Comparison of ENCODE assay signal across 2 cellular contexts in the genomic region with DNA sequence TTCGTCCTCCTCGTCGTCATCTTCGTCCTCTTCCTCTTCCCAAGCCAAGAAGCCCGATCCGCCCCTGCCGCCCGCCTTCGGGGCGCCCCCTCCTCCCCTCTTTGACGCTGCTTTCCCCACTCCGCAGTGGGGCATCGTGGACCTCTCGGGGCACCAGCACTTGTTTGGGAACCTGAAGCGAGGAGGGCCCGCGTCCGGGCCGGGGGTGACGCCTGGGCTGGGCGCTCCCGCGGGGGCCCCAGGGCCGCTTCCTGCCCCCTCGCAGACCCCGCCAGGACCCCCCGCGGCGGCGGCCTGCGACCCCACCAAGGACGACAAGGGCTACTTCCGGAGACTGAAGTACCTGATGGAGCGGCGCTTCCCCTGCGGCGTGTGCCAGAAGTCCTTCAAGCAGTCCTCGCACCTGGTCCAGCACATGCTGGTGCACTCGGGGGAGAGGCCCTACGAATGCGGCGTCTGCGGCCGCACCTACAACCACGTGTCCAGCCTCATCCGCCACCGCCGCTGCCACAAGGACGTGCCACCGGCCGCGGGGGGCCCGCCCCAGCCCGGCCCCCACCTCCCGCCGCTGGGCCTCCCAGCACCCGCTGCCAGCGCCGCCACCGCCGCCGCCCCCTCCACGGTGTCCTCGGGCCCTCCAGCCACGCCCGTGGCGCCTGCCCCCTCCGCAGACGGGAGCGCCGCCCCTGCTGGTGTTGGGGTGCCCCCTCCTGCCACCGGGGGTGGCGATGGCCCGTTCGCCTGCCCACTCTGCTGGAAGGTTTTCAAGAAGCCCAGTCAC.
TF ChIP-seq lines count a peak whose summit lies in the region.

No MANE protein-coding gene starts in this region.

TF ChIP-seq in SK-N-SH, 30 proteins besides CTCF, POLR2A, EP300 and RAD21:
- TF ChIP-seq, protein P1, sequence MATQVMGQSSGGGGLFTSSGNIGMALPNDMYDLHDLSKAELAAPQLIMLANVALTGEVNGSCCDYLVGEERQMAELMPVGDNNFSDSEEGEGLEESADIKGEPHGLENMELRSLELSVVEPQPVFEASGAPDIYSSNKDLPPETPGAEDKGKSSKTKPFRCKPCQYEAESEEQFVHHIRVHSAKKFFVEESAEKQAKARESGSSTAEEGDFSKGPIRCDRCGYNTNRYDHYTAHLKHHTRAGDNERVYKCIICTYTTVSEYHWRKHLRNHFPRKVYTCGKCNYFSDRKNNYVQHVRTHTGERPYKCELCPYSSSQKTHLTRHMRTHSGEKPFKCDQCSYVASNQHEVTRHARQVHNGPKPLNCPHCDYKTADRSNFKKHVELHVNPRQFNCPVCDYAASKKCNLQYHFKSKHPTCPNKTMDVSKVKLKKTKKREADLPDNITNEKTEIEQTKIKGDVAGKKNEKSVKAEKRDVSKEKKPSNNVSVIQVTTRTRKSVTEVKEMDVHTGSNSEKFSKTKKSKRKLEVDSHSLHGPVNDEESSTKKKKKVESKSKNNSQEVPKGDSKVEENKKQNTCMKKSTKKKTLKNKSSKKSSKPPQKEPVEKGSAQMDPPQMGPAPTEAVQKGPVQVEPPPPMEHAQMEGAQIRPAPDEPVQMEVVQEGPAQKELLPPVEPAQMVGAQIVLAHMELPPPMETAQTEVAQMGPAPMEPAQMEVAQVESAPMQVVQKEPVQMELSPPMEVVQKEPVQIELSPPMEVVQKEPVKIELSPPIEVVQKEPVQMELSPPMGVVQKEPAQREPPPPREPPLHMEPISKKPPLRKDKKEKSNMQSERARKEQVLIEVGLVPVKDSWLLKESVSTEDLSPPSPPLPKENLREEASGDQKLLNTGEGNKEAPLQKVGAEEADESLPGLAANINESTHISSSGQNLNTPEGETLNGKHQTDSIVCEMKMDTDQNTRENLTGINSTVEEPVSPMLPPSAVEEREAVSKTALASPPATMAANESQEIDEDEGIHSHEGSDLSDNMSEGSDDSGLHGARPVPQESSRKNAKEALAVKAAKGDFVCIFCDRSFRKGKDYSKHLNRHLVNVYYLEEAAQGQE (IDR thresholded peaks at IDR 0.05; ENCODE audit: low read depth, low read length) = no peak
- no peak for TF ChIP-seq FOSL2 (IDR thresholded peaks at IDR 0.05; ENCODE audit: borderline replicate concordance, low read depth)
- TF ChIP-seq, protein P2, sequence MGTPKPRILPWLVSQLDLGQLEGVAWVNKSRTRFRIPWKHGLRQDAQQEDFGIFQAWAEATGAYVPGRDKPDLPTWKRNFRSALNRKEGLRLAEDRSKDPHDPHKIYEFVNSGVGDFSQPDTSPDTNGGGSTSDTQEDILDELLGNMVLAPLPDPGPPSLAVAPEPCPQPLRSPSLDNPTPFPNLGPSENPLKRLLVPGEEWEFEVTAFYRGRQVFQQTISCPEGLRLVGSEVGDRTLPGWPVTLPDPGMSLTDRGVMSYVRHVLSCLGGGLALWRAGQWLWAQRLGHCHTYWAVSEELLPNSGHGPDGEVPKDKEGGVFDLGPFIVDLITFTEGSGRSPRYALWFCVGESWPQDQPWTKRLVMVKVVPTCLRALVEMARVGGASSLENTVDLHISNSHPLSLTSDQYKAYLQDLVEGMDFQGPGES (IDR thresholded peaks at IDR 0.05; ENCODE audit: low read depth, low read length) = no peak
- TF ChIP-seq RFX5 (IDR thresholded peaks at IDR 0.05; ENCODE audit: low read length) = no peak
- TF ChIP-seq, protein P3, sequence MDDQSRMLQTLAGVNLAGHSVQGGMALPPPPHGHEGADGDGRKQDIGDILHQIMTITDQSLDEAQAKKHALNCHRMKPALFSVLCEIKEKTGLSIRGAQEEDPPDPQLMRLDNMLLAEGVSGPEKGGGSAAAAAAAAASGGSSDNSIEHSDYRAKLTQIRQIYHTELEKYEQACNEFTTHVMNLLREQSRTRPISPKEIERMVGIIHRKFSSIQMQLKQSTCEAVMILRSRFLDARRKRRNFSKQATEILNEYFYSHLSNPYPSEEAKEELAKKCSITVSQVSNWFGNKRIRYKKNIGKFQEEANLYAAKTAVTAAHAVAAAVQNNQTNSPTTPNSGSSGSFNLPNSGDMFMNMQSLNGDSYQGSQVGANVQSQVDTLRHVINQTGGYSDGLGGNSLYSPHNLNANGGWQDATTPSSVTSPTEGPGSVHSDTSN (IDR thresholded peaks at IDR 0.05) = no peak
- no peak for TF ChIP-seq FOXJ3 (CRISPR knock-in tag; IDR thresholded peaks at IDR 0.05)
- no peak for TF ChIP-seq SMC3 (IDR thresholded peaks at IDR 0.05; ENCODE audit: low read depth, low read length)
- TF ChIP-seq MXI1 (IDR thresholded peaks at IDR 0.05; ENCODE audit: low read depth, low read length) = no peak
- TF ChIP-seq YY1 (IDR thresholded peaks at IDR 0.05; ENCODE audit: low read depth) = no peak
- no peak for TF ChIP-seq MEF2A (IDR thresholded peaks at IDR 0.05; ENCODE audit: borderline replicate concordance, low read depth)
- TF ChIP-seq ELF1 (IDR thresholded peaks at IDR 0.05) = no peak
- no peak for TF ChIP-seq JUND (IDR thresholded peaks at IDR 0.05)
- no peak for TF ChIP-seq TAF1 (IDR thresholded peaks at IDR 0.05; ENCODE audit: borderline replicate concordance, low read depth, low read length)
- TF ChIP-seq, protein P4, sequence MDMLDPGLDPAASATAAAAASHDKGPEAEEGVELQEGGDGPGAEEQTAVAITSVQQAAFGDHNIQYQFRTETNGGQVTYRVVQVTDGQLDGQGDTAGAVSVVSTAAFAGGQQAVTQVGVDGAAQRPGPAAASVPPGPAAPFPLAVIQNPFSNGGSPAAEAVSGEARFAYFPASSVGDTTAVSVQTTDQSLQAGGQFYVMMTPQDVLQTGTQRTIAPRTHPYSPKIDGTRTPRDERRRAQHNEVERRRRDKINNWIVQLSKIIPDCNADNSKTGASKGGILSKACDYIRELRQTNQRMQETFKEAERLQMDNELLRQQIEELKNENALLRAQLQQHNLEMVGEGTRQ (IDR thresholded peaks at IDR 0.05; ENCODE audit: borderline replicate concordance, low read depth, low read length) = no peak
- TF ChIP-seq FOXM1 (IDR thresholded peaks at IDR 0.05; ENCODE audit: low read depth) = no peak
- TF ChIP-seq EZH2phosphoT487 (IDR thresholded peaks at IDR 0.05; ENCODE audit: borderline replicate concordance, low read depth) = no peak
- TF ChIP-seq, protein P5, sequence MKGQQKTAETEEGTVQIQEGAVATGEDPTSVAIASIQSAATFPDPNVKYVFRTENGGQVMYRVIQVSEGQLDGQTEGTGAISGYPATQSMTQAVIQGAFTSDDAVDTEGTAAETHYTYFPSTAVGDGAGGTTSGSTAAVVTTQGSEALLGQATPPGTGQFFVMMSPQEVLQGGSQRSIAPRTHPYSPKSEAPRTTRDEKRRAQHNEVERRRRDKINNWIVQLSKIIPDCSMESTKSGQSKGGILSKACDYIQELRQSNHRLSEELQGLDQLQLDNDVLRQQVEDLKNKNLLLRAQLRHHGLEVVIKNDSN (IDR thresholded peaks at IDR 0.05; ENCODE audit: borderline replicate concordance, low read depth) = no peak
- no peak for TF ChIP-seq NRF1 (IDR thresholded peaks at IDR 0.05; ENCODE audit: low read depth, low read length)
- no peak for TF ChIP-seq NFIC (IDR thresholded peaks at IDR 0.05; ENCODE audit: borderline replicate concordance)
- no peak for TF ChIP-seq RXRA (IDR thresholded peaks at IDR 0.05; ENCODE audit: borderline replicate concordance, low read depth)

TF ChIP-seq in SK-N-SH treated with all-trans-retinoic acid at 6 μM for 48 hours, 23 proteins besides CTCF, POLR2A, EP300 and RAD21:
- TF ChIP-seq, protein P6, sequence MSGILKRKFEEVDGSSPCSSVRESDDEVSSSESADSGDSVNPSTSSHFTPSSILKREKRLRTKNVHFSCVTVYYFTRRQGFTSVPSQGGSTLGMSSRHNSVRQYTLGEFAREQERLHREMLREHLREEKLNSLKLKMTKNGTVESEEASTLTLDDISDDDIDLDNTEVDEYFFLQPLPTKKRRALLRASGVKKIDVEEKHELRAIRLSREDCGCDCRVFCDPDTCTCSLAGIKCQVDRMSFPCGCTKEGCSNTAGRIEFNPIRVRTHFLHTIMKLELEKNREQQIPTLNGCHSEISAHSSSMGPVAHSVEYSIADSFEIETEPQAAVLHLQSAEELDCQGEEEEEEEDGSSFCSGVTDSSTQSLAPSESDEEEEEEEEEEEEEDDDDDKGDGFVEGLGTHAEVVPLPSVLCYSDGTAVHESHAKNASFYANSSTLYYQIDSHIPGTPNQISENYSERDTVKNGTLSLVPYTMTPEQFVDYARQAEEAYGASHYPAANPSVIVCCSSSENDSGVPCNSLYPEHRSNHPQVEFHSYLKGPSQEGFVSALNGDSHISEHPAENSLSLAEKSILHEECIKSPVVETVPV (CRISPR knock-in tag; IDR thresholded peaks at IDR 0.05) = no peak
- no peak for TF ChIP-seq RARB (CRISPR knock-in tag; IDR thresholded peaks at IDR 0.05)
